Comparison of ENCODE assay signal across 8 cellular contexts in the genomic region with DNA sequence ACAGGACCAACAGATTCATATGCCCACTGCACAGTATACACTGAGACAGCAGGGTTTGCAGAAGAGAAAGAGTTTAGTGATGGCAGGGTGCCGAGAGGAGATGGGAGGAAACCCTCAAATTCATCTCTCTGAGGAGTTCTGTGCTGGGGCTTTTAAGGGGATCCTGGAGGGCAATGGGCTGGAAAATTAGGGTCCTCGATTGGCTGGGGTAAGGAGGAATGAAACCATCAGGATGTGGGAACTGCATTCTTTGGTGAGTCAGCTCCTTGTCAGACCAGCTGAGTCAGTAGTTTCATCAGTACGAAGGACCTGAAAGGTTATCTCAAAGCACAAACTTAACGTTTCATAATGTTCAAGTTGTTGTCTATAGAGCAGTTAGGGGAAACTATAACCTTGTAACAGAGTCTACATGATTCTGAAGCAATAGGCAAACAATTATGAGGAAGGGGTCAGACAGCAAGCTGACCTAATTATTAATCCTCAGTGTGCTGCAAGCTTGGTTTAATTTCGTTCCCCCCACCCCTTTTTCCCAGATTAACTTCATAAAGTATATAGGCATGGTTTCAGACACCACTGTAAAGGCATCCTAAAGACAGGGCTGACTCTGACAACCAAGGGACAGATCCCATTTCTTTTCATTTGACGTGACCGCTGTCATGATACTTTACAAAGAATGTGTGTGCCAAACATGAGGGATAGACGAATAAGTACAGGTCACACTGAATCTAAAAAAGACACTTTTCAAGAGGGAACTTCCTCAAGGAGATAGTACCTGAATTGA. TPM values are rescaled to one million over a fixed set of nuclear protein-coding genes. Genes with fewer than 3 reads are reported as not detected.
DNase-seq lines count a peak whose midpoint lies in the region; ATAC-seq and TF ChIP-seq lines count a peak whose summit lies in the region.

No MANE protein-coding gene starts in this region.

- H3K27ac ChIP-seq in SJSA1 = peak overlapping the region; percentile 73

- no peaks in the 10 kb centered on the region for H3K9me3 Mint-ChIP-seq in activated CD4-positive, alpha-beta T cell treated with anti-CD3 and anti-CD28 coated beads, Interleukin-2, amount 10 ng/mL, durations not matched to agents 24 days and 14 days
- H3K9me3 Mint-ChIP-seq in natural killer cell = no peaks in the 10 kb centered on the region

- no peak overlapping the region for H3K4me3 Mint-ChIP-seq in activated CD4-positive, alpha-beta T cell treated with anti-CD3 and anti-CD28 coated beads, Interleukin-2, amount 10 ng/mL, durations not matched to agents 24 days and 14 days
- H3K4me3 Mint-ChIP-seq in natural killer cell = no peak overlapping the region

- no peaks in the 10 kb centered on the region for H3K27me3 ChIP-seq in SJSA1 (replicated peaks)

- peak overlapping the region; percentile 73 for H3K27ac Mint-ChIP-seq in activated CD4-positive, alpha-beta T cell treated with anti-CD3 and anti-CD28 coated beads, Interleukin-2, amount 10 ng/mL, durations not matched to agents 24 days and 14 days
- H3K27ac Mint-ChIP-seq in natural killer cell = no peak overlapping the region

- H3K27me3 Mint-ChIP-seq in activated CD4-positive, alpha-beta T cell treated with anti-CD3 and anti-CD28 coated beads, Interleukin-2, amount 10 ng/mL, durations not matched to agents 24 days and 14 days = no peaks in the 10 kb centered on the region
- no peaks in the 10 kb centered on the region for H3K27me3 Mint-ChIP-seq in natural killer cell (ENCODE audit: low read depth in 2 of 2)

- TF ChIP-seq CTCF in fibroblast of pulmonary artery (IDR thresholded peaks at IDR 0.05; ENCODE audit: low read length, missing control alignments) (no peak), retinal pigment epithelial cell (conservative IDR thresholded peaks at IDR 0.05; ENCODE audit: low read depth, low read length) (no peak), natural killer cell (IDR thresholded peaks at IDR 0.05) (no peak)

- H3K4me3 ChIP-seq in SJSA1 (peak overlapping the region; percentile 73), fibroblast of pulmonary artery (replicated peaks; ENCODE audit: low read depth, low read length) (peak overlapping the region; percentile 85), retinal pigment epithelial cell (ENCODE audit: low read length) (peak overlapping the region; percentile 72)

- intact Hi-C loops in activated CD4-positive, alpha-beta T cell treated with anti-CD3 and anti-CD28 coated beads, Interleukin-2, amount 10 ng/mL, durations not matched to agents 24 days and 14 days (cut with micrococcal nuclease) = loop anchor here (2.0 to 5.0 kb wide), 3 partner anchors 69 to 194 kb away; no protein-coding TSS in a partner anchor
- intact Hi-C loops in natural killer cell (cut with micrococcal nuclease) = loop anchor here (2.0 to 5.0 kb wide), 2 partner anchors 119 to 213 kb away; a partner anchor contains a TSS

- H3K36me3 ChIP-seq in SJSA1 = no peaks in the 10 kb centered on the region

- no peak for ATAC-seq in natural killer cell

- peaks cover 23% of the 10 kb centered on the region for H3K4me1 Mint-ChIP-seq in activated CD4-positive, alpha-beta T cell treated with anti-CD3 and anti-CD28 coated beads, Interleukin-2, amount 10 ng/mL, durations not matched to agents 24 days and 14 days
- peaks cover 8 to 19% of the 10 kb centered on the region in 2 donors for H3K4me1 Mint-ChIP-seq in natural killer cell

- H3K9me3 ChIP-seq in SJSA1 (replicated peaks) = no peaks in the 10 kb centered on the region

- H3K36me3 Mint-ChIP-seq in activated CD4-positive, alpha-beta T cell treated with anti-CD3 and anti-CD28 coated beads, Interleukin-2, amount 10 ng/mL, durations not matched to agents 24 days and 14 days (ENCODE audit: low read depth) = peaks cover 31% of the 10 kb centered on the region
- H3K36me3 Mint-ChIP-seq in natural killer cell = no peaks in the 10 kb centered on the region

- peak; percentile 68 for DNase-seq in activated CD4-positive, alpha-beta T cell treated with anti-CD3 and anti-CD28 coated beads, Interleukin-2, amount 10 ng/mL, durations not matched to agents 24 days and 14 days
- no peak for DNase-seq in activated CD4-positive, alpha-beta T cell treated with anti-CD3 and anti-CD28 coated beads, Interleukin-2, amount 50 U/mL, for 48 hours
- peak; percentile 62 to 68 for DNase-seq in SJSA1 (ENCODE audit: low read depth in 1 of 2, low spot score in 2 of 2)
- peak; percentile 83 for DNase-seq in fibroblast of pulmonary artery (ENCODE audit: low read depth)
- DNase-seq in retinal pigment epithelial cell (ENCODE audit: low read depth) = peak; percentile 51
- no peak for DNase-seq in hippocampal formation (lab: John Stamatoyannopoulos, UW)
- DNase-seq in amygdala (lab: John Stamatoyannopoulos, UW) = no peak
- DNase-seq in natural killer cell = no peak

- peaks cover 19% of the 10 kb centered on the region for H3K4me1 ChIP-seq in SJSA1 (replicated peaks)

RNA-seq across cellular contexts. Expression of a gene that starts 1.5 kb away (rescaled TPM):
- total RNA-seq in activated CD4-positive, alpha-beta T cell treated with anti-CD3 and anti-CD28 coated beads, Interleukin-2, amount 10 ng/mL, durations not matched to agents 24 days and 14 days = 82.0 and 82.3 TPM in 2 replicates
- total RNA-seq in SJSA1 (2014; rRNA removed; shearing (Covaris generic)) = 25.9 and 30.5 TPM in 2 replicates
- total RNA-seq in natural killer cell = 10 to 100 TPM; 22.5 to 27.7 (median 23.9) TPM

RNA-seq across cellular contexts. Expression of a gene that starts 52.9 kb away (rescaled TPM):
- total RNA-seq in activated CD4-positive, alpha-beta T cell treated with anti-CD3 and anti-CD28 coated beads, Interleukin-2, amount 10 ng/mL, durations not matched to agents 24 days and 14 days = not detected in 2 replicates
- 15.2 and 21.6 TPM in 2 replicates for total RNA-seq in SJSA1 (2014; rRNA removed; shearing (Covaris generic))
- total RNA-seq in natural killer cell = not detected

Comparison
In these comparisons a context has a peak if more than half of its experiments do, and no peak if none do; other contexts are left out.
1. DNase-seq: peak in activated CD4-positive, alpha-beta T cell treated with anti-CD3 and anti-CD28 coated beads, Interleukin-2, amount 10 ng/mL, durations not matched to agents 24 days and 14 days (single experiment), SJSA1 (2 of 2), fibroblast of pulmonary artery (single experiment) and retinal pigment epithelial cell (single experiment); none in activated CD4-positive, alpha-beta T cell treated with anti-CD3 and anti-CD28 coated beads, Interleukin-2, amount 50 U/mL, for 48 hours (0 of 2), hippocampal formation (0 of 2), amygdala (0 of 56) and natural killer cell (single experiment).
2. RNA of a gene that starts 52.9 kb away (total RNA-seq): 15.2 to 21.6 TPM in SJSA1; not detected in activated CD4-positive, alpha-beta T cell treated with anti-CD3 and anti-CD28 coated beads, Interleukin-2, amount 10 ng/mL, durations not matched to agents 24 days and 14 days and not detected in natural killer cell; every median in the first group is over 10 times any median in the second.
3. Peak in every context shown above with its lines, with median percentiles within 50 percentile points of each other: H3K4me3 ChIP-seq.